ENCODE assay signal across 24 cellular contexts in genomic region chr6:101608724-101609123, GRCh38.
DNase-seq lines count a peak whose midpoint lies in the region; ATAC-seq and TF ChIP-seq lines count a peak whose summit lies in the region.
"Had no signal": no experiment of that assay in that cellular context is flagged by ENCODE, and none has a peak within 500 bp of the region (broad histone marks: within the 10 kb centered on the region; RNA-seq: fewer than 3 reads in every experiment).

No MANE protein-coding gene starts in this region.

- TF ChIP-seq EP300 in gastroesophageal sphincter (IDR thresholded peaks at IDR 0.05) = no peak

- intact Hi-C loops in left colon (cut with DNase I, micrococcal nuclease) = no loop called here

- DNase-seq in DMS53 (lab: John Stamatoyannopoulos, UW) = peak; percentile 72
- DNase-seq in HuH-7 (ENCODE audit: low spot score) = peak; percentile 1
- DNase-seq in NCI-H69 (lab: John Stamatoyannopoulos, UW) = peak; percentile 55
- no peak for DNase-seq in left colon
- DNase-seq in activated T-cell treated with anti-CD3 and anti-CD28 coated beads for 4 hours = no peak
- no peak for DNase-seq in NCI-H187 (lab: John Stamatoyannopoulos, UW)
- DNase-seq: 8988T; ACHN; AML-193; BE2C; Calu3; CD4-positive, alpha-beta memory T cell; COR-L47; DMS79; EL; GDM1; HFFc6 had no signal

- no peak for TF ChIP-seq POLR2A in gastroesophageal sphincter (IDR thresholded peaks at IDR 0.05)

- H3K36me3 ChIP-seq in gastroesophageal sphincter = no peaks in the 10 kb centered on the region
- H3K36me3 ChIP-seq: BE2C; BLaER1 treated with 17β-estradiol and CSF1 and Interleukin-3, amounts not matched to agents 10 nM and 100 nM; HAP-1 had no signal

- H3K27me3 ChIP-seq in gastroesophageal sphincter = no peaks in the 10 kb centered on the region
- H3K27me3 ChIP-seq: BE2C; BLaER1 treated with 17β-estradiol and CSF1 and Interleukin-3, amounts not matched to agents 10 nM and 100 nM had no signal

- no peaks in the 10 kb centered on the region for H3K9me3 ChIP-seq in gastroesophageal sphincter
- H3K9me3 ChIP-seq: A549; BE2C; BLaER1 treated with 17β-estradiol and CSF1 and Interleukin-3, amounts not matched to agents 10 nM and 100 nM; HAP-1 had no signal

- TF ChIP-seq CTCF in gastroesophageal sphincter (IDR thresholded peaks at IDR 0.05) = no peak

- H3K27ac ChIP-seq in gastroesophageal sphincter = no peak overlapping the region
- H3K27ac ChIP-seq: A549; BLaER1 treated with 17β-estradiol and CSF1 and Interleukin-3, amounts not matched to agents 10 nM and 100 nM had no signal

- H3K4me3 ChIP-seq in gastroesophageal sphincter = no peak overlapping the region
- H3K4me3 ChIP-seq: A549; BLaER1 treated with 17β-estradiol and CSF1 and Interleukin-3, amounts not matched to agents 10 nM and 100 nM; GM12878; GM23338; HAP-1 had no signal

- no peaks in the 10 kb centered on the region for H3K4me1 ChIP-seq in gastroesophageal sphincter
- H3K4me1 ChIP-seq: A549; BLaER1 treated with 17β-estradiol and CSF1 and Interleukin-3, amounts not matched to agents 10 nM and 100 nM had no signal

- ATAC-seq in left colon = peak; percentile 68
- no peak for ATAC-seq in GM21825 (IDR thresholded peaks at IDR 0.05; ENCODE audit: unreplicated experiment)
- ATAC-seq in gastroesophageal sphincter = no peak
- ATAC-seq: A549, GM12878, GM23338 had no signal

Comparison
In these comparisons a context has a peak if more than half of its experiments do, and no peak if none do; other contexts are left out.
1. DNase-seq: peak in DMS53 (single experiment), HuH-7 (single experiment) and NCI-H69 (single experiment); none in left colon (0 of 2), activated T-cell treated with anti-CD3 and anti-CD28 coated beads for 4 hours (single experiment) and NCI-H187 (0 of 2).